In the genomic region with DNA sequence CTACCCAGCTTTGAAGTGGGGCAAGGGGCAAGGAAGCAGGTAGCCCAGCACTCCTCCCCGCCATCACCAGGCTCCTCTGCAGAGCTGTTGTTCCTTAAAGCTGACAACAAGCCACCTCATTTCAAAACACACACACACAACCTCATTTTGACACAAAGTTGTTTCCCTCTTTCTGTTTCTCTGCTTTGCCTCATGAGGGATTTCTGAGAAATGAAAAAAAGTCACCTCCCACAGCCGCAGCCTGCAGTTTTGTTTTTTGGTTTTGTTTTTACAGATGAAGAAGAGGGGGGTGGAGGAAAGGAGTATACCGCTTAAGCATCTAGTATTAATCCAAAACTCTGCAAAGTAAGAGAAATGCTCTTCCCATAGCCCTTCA, we compare ENCODE assay signal across 8 cellular contexts. TPM values are rescaled to one million over a fixed set of nuclear protein-coding genes. Genes with fewer than 3 reads are reported as not detected.
A peak's percentile ranks its signal among the peaks of the same experiment; 100 is the strongest.
DNase-seq lines count a peak whose midpoint lies in the region; ATAC-seq, FAIRE-seq and TF ChIP-seq lines count a peak whose summit lies in the region.

No MANE protein-coding gene starts in this region.

- ATAC-seq in HG03139 (IDR thresholded peaks at IDR 0.05; ENCODE audit: unreplicated experiment) (peak; percentile 25), GM21390 (IDR thresholded peaks at IDR 0.05; ENCODE audit: unreplicated experiment) (no peak)

- H3K27ac Mint-ChIP-seq in activated CD4-positive, alpha-beta T cell treated with anti-CD3 and anti-CD28 coated beads, Interleukin-2, amount 10 ng/mL, durations not matched to agents 24 days and 14 days = peak overlapping the region; percentile 99

- peak; percentile 78 for FAIRE-seq in GM12892 (lab: Jason Lieb, UNC)

- TF ChIP-seq POLR2A in GM12892 (IDR thresholded peaks at IDR 0.05; ENCODE audit: low read depth, low read length) = no peak

- H3K36me3 ChIP-seq in neutrophil = peaks cover 92% of the 10 kb centered on the region

- no peak for TF ChIP-seq CTCF in epithelial cell of esophagus (IDR thresholded peaks at IDR 0.05; ENCODE audit: insufficient read depth, low read depth, low read length, missing control alignments)
- TF ChIP-seq CTCF in neutrophil (IDR thresholded peaks at IDR 0.05) = peak; percentile 29

- H3K4me1 ChIP-seq in neutrophil (ENCODE audit: control insufficient read depth in 1 of 2, insufficient read depth in 1 of 2, low read depth in 1 of 2, low read length in 1 of 2) = peaks cover 99 to 100% of the 10 kb centered on the region in 2 experiments

- H3K27ac ChIP-seq in neutrophil = peak overlapping the region; percentile 99

- no peaks in the 10 kb centered on the region for H3K27me3 ChIP-seq in neutrophil

- DNase-seq in GM12892 (ENCODE audit: insufficient read length) (no peak), epithelial cell of esophagus (ENCODE audit: low read depth) (peak; percentile 21), NCI-H1694 (lab: John Stamatoyannopoulos, UW) (no peak), NCI-H526 treated with DMSO at 0.1 percent for 48 hours (lab: John Stamatoyannopoulos, UW) (no peak)
- DNase-seq in activated CD4-positive, alpha-beta T cell treated with anti-CD3 and anti-CD28 coated beads, Interleukin-2, amount 10 ng/mL, durations not matched to agents 24 days and 14 days = peak; percentile 93

- H3K27me3 Mint-ChIP-seq in activated CD4-positive, alpha-beta T cell treated with anti-CD3 and anti-CD28 coated beads, Interleukin-2, amount 10 ng/mL, durations not matched to agents 24 days and 14 days = no peaks in the 10 kb centered on the region

- H3K4me3 ChIP-seq in epithelial cell of esophagus (ENCODE audit: low read length) (peak overlapping the region; percentile 31), neutrophil (ENCODE audit: low read depth in 1 of 2, low read length in 1 of 2) (peak overlapping the region; percentile 69 to 97)

- H3K9me3 Mint-ChIP-seq in activated CD4-positive, alpha-beta T cell treated with anti-CD3 and anti-CD28 coated beads, Interleukin-2, amount 10 ng/mL, durations not matched to agents 24 days and 14 days = no peaks in the 10 kb centered on the region

- intact Hi-C loops in activated CD4-positive, alpha-beta T cell treated with anti-CD3 and anti-CD28 coated beads, Interleukin-2, amount 10 ng/mL, durations not matched to agents 24 days and 14 days (cut with micrococcal nuclease) = loop anchor here (1.0 to 10.0 kb wide), 3 partner anchors 44 to 333 kb away; a partner anchor contains a TSS

- peaks cover 75% of the 10 kb centered on the region for H3K4me1 Mint-ChIP-seq in activated CD4-positive, alpha-beta T cell treated with anti-CD3 and anti-CD28 coated beads, Interleukin-2, amount 10 ng/mL, durations not matched to agents 24 days and 14 days

- H3K9me3 ChIP-seq in neutrophil = no peaks in the 10 kb centered on the region

- peaks cover 44% of the 10 kb centered on the region for H3K36me3 Mint-ChIP-seq in activated CD4-positive, alpha-beta T cell treated with anti-CD3 and anti-CD28 coated beads, Interleukin-2, amount 10 ng/mL, durations not matched to agents 24 days and 14 days (ENCODE audit: low read depth)

- H3K4me3 Mint-ChIP-seq in activated CD4-positive, alpha-beta T cell treated with anti-CD3 and anti-CD28 coated beads, Interleukin-2, amount 10 ng/mL, durations not matched to agents 24 days and 14 days = peak overlapping the region; percentile 94

RNA-seq across cellular contexts. Expression of a gene that starts 12.1 kb away (rescaled TPM):
- 112 TPM for polyA plus RNA-seq in GM12892 (2012; ENCODE audit: missing spikeins)
- 278 and 280 TPM in 2 replicates for total RNA-seq in activated CD4-positive, alpha-beta T cell treated with anti-CD3 and anti-CD28 coated beads, Interleukin-2, amount 10 ng/mL, durations not matched to agents 24 days and 14 days

RNA-seq across cellular contexts. Expression of a gene that starts 18.1 kb away (rescaled TPM):
- 0.49 TPM for polyA plus RNA-seq in GM12892 (2012; ENCODE audit: missing spikeins)
- 1.3 and 1.8 TPM in 2 replicates for total RNA-seq in activated CD4-positive, alpha-beta T cell treated with anti-CD3 and anti-CD28 coated beads, Interleukin-2, amount 10 ng/mL, durations not matched to agents 24 days and 14 days

RNA-seq across cellular contexts. Expression of a gene that starts 51.8 kb away (rescaled TPM):
- polyA plus RNA-seq in GM12892 (2012; ENCODE audit: missing spikeins) = 1.00 TPM
- not detected in 2 replicates for total RNA-seq in activated CD4-positive, alpha-beta T cell treated with anti-CD3 and anti-CD28 coated beads, Interleukin-2, amount 10 ng/mL, durations not matched to agents 24 days and 14 days

RNA-seq across cellular contexts. Expression of a gene that starts 59.4 kb away (rescaled TPM):
- 0.49 TPM for polyA plus RNA-seq in GM12892 (2012; ENCODE audit: missing spikeins)
- 1.5 and 2.4 TPM in 2 replicates for total RNA-seq in activated CD4-positive, alpha-beta T cell treated with anti-CD3 and anti-CD28 coated beads, Interleukin-2, amount 10 ng/mL, durations not matched to agents 24 days and 14 days

Comparison
In these comparisons a context has a peak if more than half of its experiments do, and no peak if none do; other contexts are left out.
1. DNase-seq: peak in activated CD4-positive, alpha-beta T cell treated with anti-CD3 and anti-CD28 coated beads, Interleukin-2, amount 10 ng/mL, durations not matched to agents 24 days and 14 days (single experiment) and epithelial cell of esophagus (single experiment); none in GM12892 (single experiment), NCI-H1694 (single experiment) and NCI-H526 treated with DMSO at 0.1 percent for 48 hours (single experiment).